Comparison of ENCODE assay signal across 17 cellular contexts in genomic region chr13:21573920-21574712, GRCh38. TPM values are rescaled to one million over a fixed set of nuclear protein-coding genes. Genes with fewer than 3 reads are reported as not detected.
DNase-seq lines count a peak whose midpoint lies in the region; ATAC-seq and TF ChIP-seq lines count a peak whose summit lies in the region.
"Had no signal": no experiment of that assay in that cellular context is flagged by ENCODE, and none has a peak within 500 bp of the region (broad histone marks: within the 10 kb centered on the region; RNA-seq: fewer than 3 reads in every experiment).

No MANE protein-coding gene starts in this region.

- no peak overlapping the region for H4K5ac ChIP-seq in mesendoderm (ENCODE audit: low read length)

- H3K9ac ChIP-seq in mesendoderm (ENCODE audit: low read length): no peak overlapping the region

- no peaks in the 10 kb centered on the region for H3K79me2 ChIP-seq in mesendoderm (ENCODE audit: control insufficient read depth, insufficient read depth, low read length)

- no peak for TF ChIP-seq CTCF in GM10248 (IDR thresholded peaks at IDR 0.05; ENCODE audit: control extremely low read depth, extremely low read depth, low read depth, missing control alignments)

- H3K4ac ChIP-seq in mesendoderm (ENCODE audit: low read depth, low read length): no peak overlapping the region

- DNase-seq in stimulated activated naive CD8-positive, alpha-beta T cell treated with anti-CD3 and anti-CD28 coated beads, Interleukin-15, amount 100 ng/mL, for 72 hours: no peak
- DNase-seq in SJCRH30 (peak; percentile 84 to 93), mesendoderm (peak; percentile 54), NCI-H526 treated with DMSO at 0.1 percent for 48 hours (lab: John Stamatoyannopoulos, UW) (no peak), GM10248 (ENCODE audit: extremely low spot score) (no peak)
- DNase-seq in activated CD4-positive, alpha-beta memory T cell treated with anti-CD3 and anti-CD28 coated beads, Interleukin-2, amount 10 ng/mL, durations not matched to agents 7 days and 5 days: no peak
- DNase-seq: C1 segment of cervical spinal cord, EL, H9, NCI-H1436, NCI-H2029, NCI-H2171 treated with DMSO at 0.1 percent for 48 hours, NCI-H446 treated with DMSO at 0.1 percent for 48 hours, NCI-H82, PC-9 had no signal

- H3K4me1 Mint-ChIP-seq in stimulated activated naive CD8-positive, alpha-beta T cell treated with anti-CD3 and anti-CD28 coated beads, Interleukin-15, Interleukin-2, amounts not matched to agents 100 ng/mL and 50 ng/mL, for 24 hours (ENCODE audit: low read depth): peaks cover 39% of the 10 kb centered on the region
- peaks cover 27% of the 10 kb centered on the region for H3K4me1 Mint-ChIP-seq in stimulated activated naive CD8-positive, alpha-beta T cell treated with anti-CD3 and anti-CD28 coated beads, Interleukin-15, amount 100 ng/mL, for 72 hours
- peaks cover 10% of the 10 kb centered on the region for H3K4me1 Mint-ChIP-seq in activated CD4-positive, alpha-beta memory T cell treated with anti-CD3 and anti-CD28 coated beads, Interleukin-2, amount 10 ng/mL, durations not matched to agents 7 days and 5 days

- no peak overlapping the region for H3K4me2 ChIP-seq in mesendoderm (ENCODE audit: low read length)
- H3K4me2 ChIP-seq: PC-9 had no signal

- H3K4me3 ChIP-seq in SJCRH30 (no peak overlapping the region), mesendoderm (ENCODE audit: low read length) (no peak overlapping the region)
- H3K4me3 ChIP-seq: PC-9 had no signal

- no peak overlapping the region for H3K23ac ChIP-seq in mesendoderm (ENCODE audit: low read length)

- POLR2A ChIA-PET in GM10248 (lab: Yijun Ruan, JAX): no interaction called here
- POLR2A ChIA-PET in activated CD4-positive, alpha-beta memory T cell treated with anti-CD3 and anti-CD28 coated beads, Interleukin-2, amount 10 ng/mL, durations not matched to agents 7 days and 5 days (lab: Charles Lee): interaction anchor here (1.0 kb wide), 1 partner anchor 29 kb away, joined by 4 read pairs; the partner anchor contains the start of gene MICU2

- no peaks in the 10 kb centered on the region for H3K27me3 ChIP-seq in SJCRH30
- no peaks in the 10 kb centered on the region for H3K27me3 ChIP-seq in mesendoderm (ENCODE audit: insufficient read depth, low read length, poor library complexity)

- H2BK120ac ChIP-seq in mesendoderm (ENCODE audit: low read depth, low read length): no peak overlapping the region

- H3K4me3 Mint-ChIP-seq in stimulated activated naive CD8-positive, alpha-beta T cell treated with anti-CD3 and anti-CD28 coated beads, Interleukin-15, Interleukin-2, amounts not matched to agents 100 ng/mL and 50 ng/mL, for 24 hours: no peak overlapping the region
- H3K4me3 Mint-ChIP-seq in stimulated activated naive CD8-positive, alpha-beta T cell treated with anti-CD3 and anti-CD28 coated beads, Interleukin-15, amount 100 ng/mL, for 72 hours: no peak overlapping the region
- no peak overlapping the region for H3K4me3 Mint-ChIP-seq in activated CD4-positive, alpha-beta memory T cell treated with anti-CD3 and anti-CD28 coated beads, Interleukin-2, amount 10 ng/mL, durations not matched to agents 7 days and 5 days
- H3K4me3 Mint-ChIP-seq: H9 had no signal

- ATAC-seq in stimulated activated naive CD8-positive, alpha-beta T cell treated with anti-CD3 and anti-CD28 coated beads, Interleukin-15, amount 100 ng/mL, for 72 hours: no peak

- no peak overlapping the region for H2AK5ac ChIP-seq in mesendoderm (ENCODE audit: low read length)

- no CpG with 5 or more reads among the region's 2 CpGs for WGBS in mesendoderm (ENCODE audit: extremely low coverage, insufficient coverage, low lambda C conversion rate)

- no peak overlapping the region for H2BK15ac ChIP-seq in mesendoderm (replicated peaks; ENCODE audit: low read depth)

- peak overlapping the region; percentile 22 for H3K27ac Mint-ChIP-seq in stimulated activated naive CD8-positive, alpha-beta T cell treated with anti-CD3 and anti-CD28 coated beads, Interleukin-15, Interleukin-2, amounts not matched to agents 100 ng/mL and 50 ng/mL, for 24 hours
- peak overlapping the region in 1 of 2 donors; percentile 83 for H3K27ac Mint-ChIP-seq in stimulated activated naive CD8-positive, alpha-beta T cell treated with anti-CD3 and anti-CD28 coated beads, Interleukin-15, amount 100 ng/mL, for 72 hours
- no peak overlapping the region for H3K27ac Mint-ChIP-seq in activated CD4-positive, alpha-beta memory T cell treated with anti-CD3 and anti-CD28 coated beads, Interleukin-2, amount 10 ng/mL, durations not matched to agents 7 days and 5 days
- H3K27ac Mint-ChIP-seq: H9 had no signal

- no peaks in the 10 kb centered on the region for H3K79me1 ChIP-seq in mesendoderm (ENCODE audit: low read length)

- no peaks in the 10 kb centered on the region for H3K36me3 ChIP-seq in SJCRH30
- no peaks in the 10 kb centered on the region for H3K36me3 ChIP-seq in mesendoderm (ENCODE audit: control insufficient read depth, insufficient read depth, low read length)

- no peaks in the 10 kb centered on the region for H3K27me3 Mint-ChIP-seq in stimulated activated naive CD8-positive, alpha-beta T cell treated with anti-CD3 and anti-CD28 coated beads, Interleukin-15, Interleukin-2, amounts not matched to agents 100 ng/mL and 50 ng/mL, for 24 hours
- no peaks in the 10 kb centered on the region for H3K27me3 Mint-ChIP-seq in stimulated activated naive CD8-positive, alpha-beta T cell treated with anti-CD3 and anti-CD28 coated beads, Interleukin-15, amount 100 ng/mL, for 72 hours
- no peaks in the 10 kb centered on the region for H3K27me3 Mint-ChIP-seq in activated CD4-positive, alpha-beta memory T cell treated with anti-CD3 and anti-CD28 coated beads, Interleukin-2, amount 10 ng/mL, durations not matched to agents 7 days and 5 days

- H3K36me3 Mint-ChIP-seq in stimulated activated naive CD8-positive, alpha-beta T cell treated with anti-CD3 and anti-CD28 coated beads, Interleukin-15, Interleukin-2, amounts not matched to agents 100 ng/mL and 50 ng/mL, for 24 hours (ENCODE audit: low read depth): peaks cover 12% of the 10 kb centered on the region
- peaks cover 2% of the 10 kb centered on the region for H3K36me3 Mint-ChIP-seq in activated CD4-positive, alpha-beta memory T cell treated with anti-CD3 and anti-CD28 coated beads, Interleukin-2, amount 10 ng/mL, durations not matched to agents 7 days and 5 days (ENCODE audit: low read depth)

- CTCF ChIA-PET in GM10248 (lab: Yijun Ruan, JAX): interaction anchor here (1.1 to 1.6 kb wide), 5 partner anchors 11 to 17 kb away, joined by 3 to 4 read pairs (median 4); no protein-coding TSS in a partner anchor
- CTCF ChIA-PET in activated CD4-positive, alpha-beta memory T cell treated with anti-CD3 and anti-CD28 coated beads, Interleukin-2, amount 10 ng/mL, durations not matched to agents 7 days and 5 days (lab: Charles Lee): no interaction called here

- H3K27ac ChIP-seq in SJCRH30 (peak overlapping the region; percentile 70), mesendoderm (ENCODE audit: low read depth, low read length) (no peak overlapping the region)
- H3K27ac ChIP-seq: PC-9 had no signal

- H3K18ac ChIP-seq in mesendoderm (ENCODE audit: low read length): no peak overlapping the region

- H3K4me1 ChIP-seq in SJCRH30 (peaks cover 62% of the 10 kb centered on the region), mesendoderm (ENCODE audit: control insufficient read depth, low read depth, low read length) (peaks cover 2% of the 10 kb centered on the region)
- H3K4me1 ChIP-seq: Caco-2 had no signal

- H3K56ac ChIP-seq in mesendoderm (ENCODE audit: low read length): no peak overlapping the region

- no peak overlapping the region for H4K8ac ChIP-seq in mesendoderm (ENCODE audit: low read depth, low read length)

- H3K9me3 Mint-ChIP-seq in stimulated activated naive CD8-positive, alpha-beta T cell treated with anti-CD3 and anti-CD28 coated beads, Interleukin-15, Interleukin-2, amounts not matched to agents 100 ng/mL and 50 ng/mL, for 24 hours: no peaks in the 10 kb centered on the region
- no peaks in the 10 kb centered on the region for H3K9me3 Mint-ChIP-seq in stimulated activated naive CD8-positive, alpha-beta T cell treated with anti-CD3 and anti-CD28 coated beads, Interleukin-15, amount 100 ng/mL, for 72 hours
- no peaks in the 10 kb centered on the region for H3K9me3 Mint-ChIP-seq in activated CD4-positive, alpha-beta memory T cell treated with anti-CD3 and anti-CD28 coated beads, Interleukin-2, amount 10 ng/mL, durations not matched to agents 7 days and 5 days
- H3K9me3 Mint-ChIP-seq: H9 had no signal

- no peaks in the 10 kb centered on the region for H3K9me3 ChIP-seq in SJCRH30 (replicated peaks)
- H3K9me3 ChIP-seq: Caco-2 had no signal

- H2BK5ac ChIP-seq in mesendoderm (ENCODE audit: low read length): no peak overlapping the region

RNA-seq across cellular contexts. Expression of gene MICU2, which starts 29.9 kb away (rescaled TPM):
- total RNA-seq in SJCRH30 (2014; rRNA removed; shearing (Covaris generic)): 66.6 and 75.1 TPM in 2 replicates
- polyA plus RNA-seq in mesendoderm (2013, experiment 1 of 2): 37.2 TPM
- polyA plus RNA-seq in mesendoderm (2013, experiment 2 of 2): 37.5 TPM
- total RNA-seq in activated CD4-positive, alpha-beta memory T cell treated with anti-CD3 and anti-CD28 coated beads, Interleukin-2, amount 10 ng/mL, durations not matched to agents 7 days and 5 days: 10 to 100 TPM; 33.8 to 34.0 TPM

Comparison
In these comparisons a context has a peak if more than half of its experiments do, and no peak if none do; other contexts are left out.
1. DNase-seq: peak in SJCRH30 (2 of 2) and mesendoderm (single experiment); none in stimulated activated naive CD8-positive, alpha-beta T cell treated with anti-CD3 and anti-CD28 coated beads, Interleukin-15, amount 100 ng/mL, for 72 hours (0 of 2), NCI-H526 treated with DMSO at 0.1 percent for 48 hours (single experiment), GM10248 (single experiment) and activated CD4-positive, alpha-beta memory T cell treated with anti-CD3 and anti-CD28 coated beads, Interleukin-2, amount 10 ng/mL, durations not matched to agents 7 days and 5 days (single experiment).